In the genomic region with DNA sequence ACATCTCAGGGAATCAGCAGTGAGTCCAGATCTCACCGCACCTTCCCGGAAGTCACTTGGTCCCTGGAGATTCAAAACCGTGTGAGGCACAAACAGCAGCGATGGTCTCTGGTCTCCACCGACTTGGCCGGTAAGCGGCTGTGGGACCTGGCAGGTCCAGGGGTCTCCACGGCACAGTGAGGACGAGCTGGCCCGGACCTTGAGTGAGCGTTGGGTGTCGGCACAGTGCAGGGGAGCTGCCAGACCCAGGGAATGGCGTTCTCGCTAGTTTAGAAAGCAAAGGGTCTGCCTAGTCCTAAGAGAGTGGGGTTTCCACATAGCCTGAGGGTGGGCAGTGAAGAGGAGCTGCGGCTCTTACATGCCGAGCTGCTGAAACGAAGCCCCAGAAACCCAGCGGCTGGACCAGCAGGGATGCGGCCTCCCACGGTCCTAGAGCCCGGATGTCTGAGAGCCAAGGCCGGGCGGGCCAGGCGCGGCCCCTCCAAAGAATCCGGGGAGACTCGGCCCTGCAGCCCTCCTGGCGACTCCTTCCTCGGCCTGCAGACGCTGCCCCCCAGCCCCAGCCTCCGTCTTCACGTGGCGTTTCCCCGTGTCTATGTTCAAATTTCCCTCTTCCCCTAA, we compare ENCODE assay signal across 28 cellular contexts.
"Had no signal": no experiment of that assay in that cellular context is flagged by ENCODE, and none has a peak within 500 bp of the region (broad histone marks: within the 10 kb centered on the region; RNA-seq: fewer than 3 reads in every experiment).

No MANE protein-coding gene starts in this region.

- ATAC-seq: activated T-helper 17 cell treated with anti-CD3 and anti-CD28 coated beads, Interleukin-2, amount 50 U/mL, for 72 hours; Right ventricle myocardium inferior; WTC11 had no signal

- H3K4me1 Mint-ChIP-seq: activated CD4-positive, alpha-beta T cell treated with anti-CD3 and anti-CD28 coated beads, Interleukin-2, amount 10 ng/mL, durations not matched to agents 24 days and 14 days; activated naive CD4-positive, alpha-beta T cell treated with anti-CD3 and anti-CD28 coated beads, Interleukin-2, amount 10 ng/mL, durations not matched to agents 7 days and 5 days; activated naive CD8-positive, alpha-beta T cell treated with anti-CD3 and anti-CD28 coated beads for 36 hours; activated T-helper 17 cell treated with anti-CD3 and anti-CD28 coated beads, Interleukin-2, amount 50 U/mL, for 72 hours had no signal

- H3K27ac Mint-ChIP-seq: activated CD4-positive, alpha-beta T cell treated with anti-CD3 and anti-CD28 coated beads, Interleukin-2, amount 10 ng/mL, durations not matched to agents 24 days and 14 days; activated naive CD4-positive, alpha-beta T cell treated with anti-CD3 and anti-CD28 coated beads, Interleukin-2, amount 10 ng/mL, durations not matched to agents 7 days and 5 days; activated naive CD8-positive, alpha-beta T cell treated with anti-CD3 and anti-CD28 coated beads for 36 hours; activated T-helper 17 cell treated with anti-CD3 and anti-CD28 coated beads, Interleukin-2, amount 50 U/mL, for 72 hours; T-helper 1 cell treated with Interleukin-12 subunit alpha and Interleukin-12 subunit beta and Interleukin-4 antibody, amounts not matched to agents 30 μg/mL and 1 μg/mL, for 36 hours; WTC11 had no signal

- H3K9me2 ChIP-seq: SK-N-SH had no signal

- H3K9me3 ChIP-seq: SJCRH30, SK-N-SH had no signal

- H3K27me3 ChIP-seq: brain microvascular endothelial cell, cardiac muscle cell had no signal

- DNase-seq: activated CD4-positive, alpha-beta T cell treated with anti-CD3 and anti-CD28 coated beads, Interleukin-2, amount 10 ng/mL, durations not matched to agents 24 days and 14 days; activated CD4-positive, alpha-beta T cell treated with anti-CD3 and anti-CD28 coated beads, Interleukin-2, amount 50 U/mL, for 48 hours; activated CD4-positive, CD25-positive, alpha-beta regulatory T cell treated with anti-CD3 and anti-CD28 coated beads, Interleukin-2, amount 50 U/mL, for 72 hours; activated gamma-delta T cell; activated naive CD4-positive, alpha-beta T cell treated with anti-CD3 and anti-CD28 coated beads, Interleukin-2, amount 10 ng/mL, durations not matched to agents 7 days and 5 days; activated naive CD8-positive, alpha-beta T cell treated with anti-CD3 and anti-CD28 coated beads for 36 hours; activated T-cell treated with anti-CD3 and anti-CD28 coated beads for 4 hours; activated T-cell treated with anti-CD3 and anti-CD28 coated beads, Interleukin-2, amount 50 U/mL, for 48 hours; brain microvascular endothelial cell; cerebellar nuclear complex; NCI-H1092; NCI-H1417; NCI-H1930; NCI-H2107; NCI-H2171 treated with DMSO at 0.1 percent for 48 hours; NCI-H226; NCI-H526 treated with DMSO at 0.1 percent for 48 hours; NCI-H82; RPMI8226; SJCRH30; SK-N-SH; SW 1271 had no signal

- H3K36me3 ChIP-seq: brain microvascular endothelial cell, cardiac muscle cell, SJCRH30 had no signal

- H3K27ac ChIP-seq: brain microvascular endothelial cell, cardiac muscle cell, KMS-11, SJCRH30 had no signal

- H3K9ac ChIP-seq: KMS-11, SK-N-SH had no signal

- H3K27me3 Mint-ChIP-seq: activated CD4-positive, alpha-beta T cell treated with anti-CD3 and anti-CD28 coated beads, Interleukin-2, amount 10 ng/mL, durations not matched to agents 24 days and 14 days had no signal

- H3K4me2 ChIP-seq: KMS-11, SK-N-SH had no signal

- H3K4me3 Mint-ChIP-seq: activated CD4-positive, alpha-beta T cell treated with anti-CD3 and anti-CD28 coated beads, Interleukin-2, amount 10 ng/mL, durations not matched to agents 24 days and 14 days; activated naive CD4-positive, alpha-beta T cell treated with anti-CD3 and anti-CD28 coated beads, Interleukin-2, amount 10 ng/mL, durations not matched to agents 7 days and 5 days; activated naive CD8-positive, alpha-beta T cell treated with anti-CD3 and anti-CD28 coated beads for 36 hours; activated T-helper 17 cell treated with anti-CD3 and anti-CD28 coated beads, Interleukin-2, amount 50 U/mL, for 72 hours; T-helper 1 cell treated with Interleukin-12 subunit alpha and Interleukin-12 subunit beta and Interleukin-4 antibody, amounts not matched to agents 30 μg/mL and 1 μg/mL, for 36 hours; WTC11 had no signal

- H3K4me3 ChIP-seq: cardiac muscle cell, SJCRH30 had no signal

- H3K36me3 Mint-ChIP-seq: activated naive CD4-positive, alpha-beta T cell treated with anti-CD3 and anti-CD28 coated beads, Interleukin-2, amount 10 ng/mL, durations not matched to agents 7 days and 5 days; activated naive CD8-positive, alpha-beta T cell treated with anti-CD3 and anti-CD28 coated beads for 36 hours; WTC11 had no signal

- H3K9me3 Mint-ChIP-seq: activated CD4-positive, alpha-beta T cell treated with anti-CD3 and anti-CD28 coated beads, Interleukin-2, amount 10 ng/mL, durations not matched to agents 24 days and 14 days; activated naive CD4-positive, alpha-beta T cell treated with anti-CD3 and anti-CD28 coated beads, Interleukin-2, amount 10 ng/mL, durations not matched to agents 7 days and 5 days; activated naive CD8-positive, alpha-beta T cell treated with anti-CD3 and anti-CD28 coated beads for 36 hours; activated T-helper 17 cell treated with anti-CD3 and anti-CD28 coated beads, Interleukin-2, amount 50 U/mL, for 72 hours; T-helper 1 cell treated with Interleukin-12 subunit alpha and Interleukin-12 subunit beta and Interleukin-4 antibody, amounts not matched to agents 30 μg/mL and 1 μg/mL, for 36 hours; WTC11 had no signal
